Comparison of ENCODE assay signal across 18 cellular contexts in genomic region chr14:67729072-67729561, GRCh38. TPM values are rescaled to one million over a fixed set of nuclear protein-coding genes. Genes with fewer than 3 reads are reported as not detected.
DNase-seq lines count a peak whose midpoint lies in the region; ATAC-seq and TF ChIP-seq lines count a peak whose summit lies in the region.
"Had no signal": no experiment of that assay in that cellular context is flagged by ENCODE, and none has a peak within 500 bp of the region (broad histone marks: within the 10 kb centered on the region; RNA-seq: fewer than 3 reads in every experiment).

No MANE protein-coding gene starts in this region.

- ATAC-seq in IMR-90 (ENCODE audit: low read depth) (no peak), left lung (peak; percentile 91)
- ATAC-seq: activated naive CD8-positive, alpha-beta T cell treated with anti-CD3 and anti-CD28 coated beads, Interleukin-2, amount 50 U/mL, for 24 hours; gastrocnemius medialis; SK-N-SH treated with all-trans-retinoic acid at 6 μM for 48 hours had no signal

- no peak overlapping the region for H3K14ac ChIP-seq in IMR-90 (replicated peaks; ENCODE audit: low read depth, low read length)

- no TSS peak for BruUV-seq in IMR-90 (replicated peaks; lab: Mats Ljungman, UMichigan)

- H4K91ac ChIP-seq in IMR-90 (ENCODE audit: insufficient read depth, low read depth, low read length): no peak overlapping the region

- H2AFZ ChIP-seq in IMR-90 (replicated peaks; ENCODE audit: low read length, poor library complexity): peak overlapping the region; percentile 27
- H2AFZ ChIP-seq: parathyroid adenoma had no signal

- WGBS in IMR-90 (ENCODE audit: extremely low coverage in 2 of 2, insufficient read length in 1 of 2), 2 experiments: no CpG with 5 or more reads among the region's 15 CpGs
- WGBS in endodermal cell (ENCODE audit: insufficient coverage in 1 of 2, insufficient read length in 1 of 2), 2 experiments: 53 to 74% methylated on average over 10 to 15 of the region's 15 CpGs
- WGBS in stomach, 5 donors: 17 to 44% (median 17%) methylated on average over 7 to 15 of the region's 15 CpGs

- H3K27me3 Mint-ChIP-seq in endodermal cell (ENCODE audit: insufficient read depth): peaks cover 8% of the 10 kb centered on the region
- peaks cover 5% of the 10 kb centered on the region for H3K27me3 Mint-ChIP-seq in activated CD4-positive, alpha-beta memory T cell treated with anti-CD3 and anti-CD28 coated beads, Interleukin-2, amount 10 ng/mL, durations not matched to agents 7 days and 5 days

- no peak overlapping the region for H3K18ac ChIP-seq in IMR-90 (ENCODE audit: low read depth, low read length)

- H4K8ac ChIP-seq in IMR-90 (ENCODE audit: low read depth in 2 of 2, low read length in 2 of 2): no peak overlapping the region

- dilution Hi-C loops in IMR-90 (cut with HindIII; ENCODE audit: low sequenced_read_pairs, unreplicated experiment): no loop called here

- POLR2A ChIA-PET in IMR-90 (lab: Charles Lee; ENCODE audit: unreplicated experiment): no interaction called here
- POLR2A ChIA-PET in activated CD4-positive, alpha-beta memory T cell treated with anti-CD3 and anti-CD28 coated beads, Interleukin-2, amount 10 ng/mL, durations not matched to agents 7 days and 5 days (lab: Charles Lee): no interaction called here

- no peak for TF ChIP-seq POLR2A in IMR-90 (IDR thresholded peaks at IDR 0.05; ENCODE audit: low read depth, low read length)
- no peak for TF ChIP-seq POLR2A in stomach (IDR thresholded peaks at IDR 0.05)

- no peaks in the 10 kb centered on the region for H4K20me1 ChIP-seq in IMR-90 (ENCODE audit: insufficient read depth, low read length)

- no peak overlapping the region for H2AK5ac ChIP-seq in IMR-90 (ENCODE audit: low read depth, low read length)

- no peak for TF ChIP-seq CTCF in IMR-90 (conservative IDR thresholded peaks at IDR 0.05; ENCODE audit: low read depth, low read length)
- TF ChIP-seq CTCF in endodermal cell (conservative IDR thresholded peaks at IDR 0.05): no peak
- no peak for TF ChIP-seq CTCF in left lung (IDR thresholded peaks at IDR 0.05)
- no peak for TF ChIP-seq CTCF in stomach (IDR thresholded peaks at IDR 0.05)

- H2BK20ac ChIP-seq in IMR-90 (ENCODE audit: low read depth, low read length): no peak overlapping the region

- H3K9me3 ChIP-seq in IMR-90 (ENCODE audit: control insufficient read depth, insufficient read depth, low read length): 0 out of 2 replicates have a peak, but pooled peaks cover 4% of the 10 kb centered on the region
- peaks cover 4% of the 10 kb centered on the region for H3K9me3 ChIP-seq in endodermal cell (ENCODE audit: control insufficient read depth, low read length)
- no peaks in the 10 kb centered on the region for H3K9me3 ChIP-seq in left lung
- no peaks in the 10 kb centered on the region for H3K9me3 ChIP-seq in stomach
- H3K9me3 ChIP-seq: BE2C, gastrocnemius medialis, HAP-1 had no signal

- H3K27ac Mint-ChIP-seq in endodermal cell: no peak overlapping the region
- no peak overlapping the region for H3K27ac Mint-ChIP-seq in activated CD4-positive, alpha-beta memory T cell treated with anti-CD3 and anti-CD28 coated beads, Interleukin-2, amount 10 ng/mL, durations not matched to agents 7 days and 5 days
- H3K27ac Mint-ChIP-seq: activated B cell treated with CpG ODN at 0.5 μM for 24 hours; activated naive CD8-positive, alpha-beta T cell treated with anti-CD3 and anti-CD28 coated beads, Interleukin-2, amount 50 U/mL, for 24 hours; memory B cell had no signal

- H3K9ac ChIP-seq in IMR-90 (ENCODE audit: low read depth, low read length): no peak overlapping the region
- H3K9ac ChIP-seq in endodermal cell (ENCODE audit: extremely low read depth, low read length, poor library complexity, severe bottlenecking): no peak overlapping the region
- H3K9ac ChIP-seq: parathyroid adenoma had no signal

- H3K4me3 Mint-ChIP-seq in endodermal cell: no peak overlapping the region
- H3K4me3 Mint-ChIP-seq in activated CD4-positive, alpha-beta memory T cell treated with anti-CD3 and anti-CD28 coated beads, Interleukin-2, amount 10 ng/mL, durations not matched to agents 7 days and 5 days: no peak overlapping the region
- H3K4me3 Mint-ChIP-seq: activated B cell treated with CpG ODN at 0.5 μM for 24 hours; activated naive CD8-positive, alpha-beta T cell treated with anti-CD3 and anti-CD28 coated beads, Interleukin-2, amount 50 U/mL, for 24 hours; memory B cell had no signal

- intact Hi-C loops in IMR-90 (cut with micrococcal nuclease) (no loop called here), left lung (cut with DNase I) (no loop called here), stomach (cut with DNase I; ENCODE audit: low total_unique reads) (no loop called here)

- no peaks in the 10 kb centered on the region for H3K9me1 ChIP-seq in IMR-90 (ENCODE audit: insufficient read depth, low read length)

- TF ChIP-seq RAD21 in IMR-90 (IDR thresholded peaks at IDR 0.05; ENCODE audit: low read length): no peak

- in situ Hi-C loops in IMR-90 (cut with MboI; ENCODE audit: low sequenced_read_pairs): no loop called here

- no peak overlapping the region for H3K4me2 ChIP-seq in IMR-90 (ENCODE audit: low read depth, low read length)

- H2AK9ac ChIP-seq in IMR-90 (replicated peaks; ENCODE audit: low read depth, low read length, poor library complexity): no peak overlapping the region

- H3K4ac ChIP-seq in IMR-90 (ENCODE audit: low read depth, low read length): no peak overlapping the region

- H3K4me3 ChIP-seq in IMR-90 (ENCODE audit: insufficient read depth, low read depth, low read length): no peak overlapping the region
- H3K4me3 ChIP-seq in endodermal cell (ENCODE audit: low read length): no peak overlapping the region
- no peak overlapping the region for H3K4me3 ChIP-seq in left lung
- H3K4me3 ChIP-seq in stomach: peak overlapping the region in 2 of 4 donors; percentile 11 to 23
- H3K4me3 ChIP-seq: gastrocnemius medialis, HAP-1 had no signal

- H4K5ac ChIP-seq in IMR-90 (ENCODE audit: low read depth, low read length): no peak overlapping the region

- no peak overlapping the region for H2BK15ac ChIP-seq in IMR-90 (ENCODE audit: low read depth, low read length)

- no peaks in the 10 kb centered on the region for H3K79me1 ChIP-seq in IMR-90 (ENCODE audit: low read depth in 1 of 2, low read length in 2 of 2)

- H3K56ac ChIP-seq in IMR-90 (ENCODE audit: extremely low read depth, insufficient read depth, low read length): no peak overlapping the region

- no peak for TF ChIP-seq EP300 in stomach (IDR thresholded peaks at IDR 0.05)

- peaks cover 8% of the 10 kb centered on the region for H3K9me3 Mint-ChIP-seq in endodermal cell
- peaks cover 4% of the 10 kb centered on the region for H3K9me3 Mint-ChIP-seq in activated CD4-positive, alpha-beta memory T cell treated with anti-CD3 and anti-CD28 coated beads, Interleukin-2, amount 10 ng/mL, durations not matched to agents 7 days and 5 days
- H3K9me3 Mint-ChIP-seq: activated B cell treated with CpG ODN at 0.5 μM for 24 hours; activated naive CD8-positive, alpha-beta T cell treated with anti-CD3 and anti-CD28 coated beads, Interleukin-2, amount 50 U/mL, for 24 hours; memory B cell had no signal

- H3K27me3 ChIP-seq in IMR-90 (ENCODE audit: control insufficient read depth, insufficient read depth, low read length) (peaks cover 47% of the 10 kb centered on the region), endodermal cell (ENCODE audit: control insufficient read depth, insufficient read depth, low read length, poor library complexity, severe bottlenecking) (no peaks in the 10 kb centered on the region), left lung (peaks cover 0 to 4% of the 10 kb centered on the region in 2 donors), stomach (peaks cover 0 to 4% (median 0%) of the 10 kb centered on the region in 3 donors)
- H3K27me3 ChIP-seq: BE2C, gastrocnemius medialis had no signal

- H3K4me1 Mint-ChIP-seq in endodermal cell: peaks cover 13% of the 10 kb centered on the region
- H3K4me1 Mint-ChIP-seq in activated CD4-positive, alpha-beta memory T cell treated with anti-CD3 and anti-CD28 coated beads, Interleukin-2, amount 10 ng/mL, durations not matched to agents 7 days and 5 days: no peaks in the 10 kb centered on the region
- H3K4me1 Mint-ChIP-seq: activated B cell treated with CpG ODN at 0.5 μM for 24 hours; activated naive CD8-positive, alpha-beta T cell treated with anti-CD3 and anti-CD28 coated beads, Interleukin-2, amount 50 U/mL, for 24 hours; memory B cell had no signal

- H2BK120ac ChIP-seq in IMR-90 (ENCODE audit: low read depth, low read length): no peak overlapping the region

- no peaks in the 10 kb centered on the region for H3K4me1 ChIP-seq in IMR-90 (ENCODE audit: control insufficient read depth, insufficient read depth, low read length)
- H3K4me1 ChIP-seq in endodermal cell (ENCODE audit: control insufficient read depth, insufficient read depth, low read length): no peaks in the 10 kb centered on the region
- H3K4me1 ChIP-seq in left lung: no peaks in the 10 kb centered on the region
- H3K4me1 ChIP-seq in stomach: peaks cover 0 to 4% (median 1%) of the 10 kb centered on the region in 4 donors
- H3K4me1 ChIP-seq: BE2C, HAP-1, parathyroid adenoma had no signal

- H3K27ac ChIP-seq in IMR-90 (ENCODE audit: insufficient read depth, low read length) (no peak overlapping the region), endodermal cell (ENCODE audit: low read depth, low read length) (no peak overlapping the region), left lung (no peak overlapping the region), stomach (peak overlapping the region; percentile 57 to 78 (median 67))
- H3K27ac ChIP-seq: gastrocnemius medialis, parathyroid adenoma had no signal

- H3K36me3 Mint-ChIP-seq in endodermal cell (ENCODE audit: low read depth): no peaks in the 10 kb centered on the region
- no peaks in the 10 kb centered on the region for H3K36me3 Mint-ChIP-seq in activated CD4-positive, alpha-beta memory T cell treated with anti-CD3 and anti-CD28 coated beads, Interleukin-2, amount 10 ng/mL, durations not matched to agents 7 days and 5 days (ENCODE audit: low read depth)
- H3K36me3 Mint-ChIP-seq: memory B cell had no signal

- DNase-seq in IMR-90 (no peak), endodermal cell (peak; percentile 86), left lung (peak; percentile 46 to 77), stomach (peak; percentile 66), foreskin melanocyte (no peak), OCI-M1 (lab: John Stamatoyannopoulos, UW) (no peak), DMS53 treated with DMSO at 0.1 percent for 48 hours (lab: John Stamatoyannopoulos, UW; ENCODE audit: unreplicated experiment) (no peak)
- DNase-seq in activated CD4-positive, alpha-beta memory T cell treated with anti-CD3 and anti-CD28 coated beads, Interleukin-2, amount 10 ng/mL, durations not matched to agents 7 days and 5 days: no peak
- DNase-seq: activated B cell treated with CpG ODN at 0.5 μM for 24 hours; activated naive CD8-positive, alpha-beta T cell treated with anti-CD3 and anti-CD28 coated beads, Interleukin-2, amount 50 U/mL, for 24 hours; BE2C; cortex of kidney; gastrocnemius medialis; NCI-H1436 treated with DMSO at 0.1 percent for 48 hours had no signal

- no peak overlapping the region for H3K23ac ChIP-seq in IMR-90 (ENCODE audit: low read depth, low read length)

- CTCF ChIA-PET in IMR-90 (lab: Yijun Ruan, JAX): interaction anchor here (1.6 kb wide), 1 partner anchor 10 kb away, joined by 5 read pairs; no protein-coding TSS in a partner anchor
- CTCF ChIA-PET in activated CD4-positive, alpha-beta memory T cell treated with anti-CD3 and anti-CD28 coated beads, Interleukin-2, amount 10 ng/mL, durations not matched to agents 7 days and 5 days (lab: Charles Lee): interaction anchor here (0.6 kb wide), 1 partner anchor 13 kb away, joined by 5 read pairs; no protein-coding TSS in a partner anchor

- no peak overlapping the region for H2BK5ac ChIP-seq in IMR-90 (ENCODE audit: low read depth, low read length, poor library complexity, severe bottlenecking)

- H3K36me3 ChIP-seq in IMR-90 (ENCODE audit: control insufficient read depth, insufficient read depth, low read length) (no peaks in the 10 kb centered on the region), endodermal cell (ENCODE audit: control insufficient read depth, insufficient read depth, low read length) (no peaks in the 10 kb centered on the region), left lung (no peaks in the 10 kb centered on the region), stomach (no peaks in the 10 kb centered on the region)
- H3K36me3 ChIP-seq: BE2C, gastrocnemius medialis, HAP-1 had no signal

RNA-seq across cellular contexts. Expression of gene RDH12, which starts 27.4 kb away (rescaled TPM):
- total RNA-seq in IMR-90 (2012; rRNA removed) (not detected in 2 replicates), endodermal cell (under 1 TPM; 0.13 to 0.18 TPM), left lung (under 1 TPM; 0.12 to 0.16 TPM), stomach (10 to 100 TPM in 1 of 5 donors, 1 to 10 TPM in 1, under 1 TPM in 1, not detected in 2; 0.45 to 15.4 (median 9.9) TPM)
- polyA plus RNA-seq in IMR-90 (2012; rRNA removed) (not detected in 2 replicates), stomach (1 to 10 TPM in 2 of 3 donors, under 1 TPM in 1; 0.95 to 9.3 (median 1.4) TPM)
- polyA plus RNA-seq in IMR-90 (2012; cell fraction: cytosol; rRNA removed): not detected in 2 replicates
- not detected in 2 replicates for polyA plus RNA-seq in IMR-90 (2012; cell fraction: nucleus; rRNA removed; ENCODE audit: low replicate concordance)
- polyA plus RNA-seq in endodermal cell (2013, experiment 1 of 2): 0.25 TPM
- 0.12 TPM for polyA plus RNA-seq in endodermal cell (2013, experiment 2 of 2)
- not detected for total RNA-seq in activated CD4-positive, alpha-beta memory T cell treated with anti-CD3 and anti-CD28 coated beads, Interleukin-2, amount 10 ng/mL, durations not matched to agents 7 days and 5 days
- total RNA-seq: activated B cell treated with CpG ODN at 0.5 μM for 24 hours had no signal

RNA-seq across cellular contexts. Expression of gene RDH11, which starts 33.6 kb away (rescaled TPM):
- total RNA-seq in IMR-90 (2012; rRNA removed) (109 and 149 TPM in 2 replicates), endodermal cell (10 to 100 TPM; 73.5 to 75.0 TPM), left lung (10 to 100 TPM; 69.0 to 97.1 TPM), stomach (10 to 100 TPM; 10.5 to 71.6 (median 28.3) TPM)
- polyA plus RNA-seq in IMR-90 (2012; rRNA removed) (71.6 and 77.3 TPM in 2 replicates), stomach (10 to 100 TPM in 2 of 3 donors, 1 to 10 TPM in 1; 6.9 to 26.4 (median 23.2) TPM)
- polyA plus RNA-seq in IMR-90 (2012; cell fraction: cytosol; rRNA removed): 28.1 and 28.9 TPM in 2 replicates
- 35.8 and 94.3 TPM in 2 replicates for polyA plus RNA-seq in IMR-90 (2012; cell fraction: nucleus; rRNA removed; ENCODE audit: low replicate concordance)
- polyA plus RNA-seq in endodermal cell (2013, experiment 1 of 2): 98.6 TPM
- 95.6 TPM for polyA plus RNA-seq in endodermal cell (2013, experiment 2 of 2)
- 10 to 100 TPM; 56.6 to 60.4 TPM for total RNA-seq in activated CD4-positive, alpha-beta memory T cell treated with anti-CD3 and anti-CD28 coated beads, Interleukin-2, amount 10 ng/mL, durations not matched to agents 7 days and 5 days

RNA-seq across cellular contexts. Expression of gene VTI1B, which starts 54.7 kb away (rescaled TPM):
- total RNA-seq in IMR-90 (2012; rRNA removed) (69.7 and 90.2 TPM in 2 replicates), endodermal cell (100 to 1,000 TPM; 118 to 120 TPM), left lung (100 to 1,000 TPM in 1 of 2 donors, 10 to 100 TPM in 1; 97.6 to 123 TPM), stomach (10 to 100 TPM; 43.0 to 84.3 (median 58.9) TPM)
- polyA plus RNA-seq in IMR-90 (2012; rRNA removed) (61.8 and 65.8 TPM in 2 replicates), stomach (100 to 1,000 TPM in 1 of 3 donors, 10 to 100 TPM in 2; 82.7 to 114 (median 95.1) TPM)
- polyA plus RNA-seq in IMR-90 (2012; cell fraction: cytosol; rRNA removed): 19.1 and 25.2 TPM in 2 replicates
- 6.0 and 30.5 TPM in 2 replicates for polyA plus RNA-seq in IMR-90 (2012; cell fraction: nucleus; rRNA removed; ENCODE audit: low replicate concordance)
- 71.4 TPM for polyA plus RNA-seq in endodermal cell (2013, experiment 1 of 2)
- 63.9 TPM for polyA plus RNA-seq in endodermal cell (2013, experiment 2 of 2)
- total RNA-seq in activated CD4-positive, alpha-beta memory T cell treated with anti-CD3 and anti-CD28 coated beads, Interleukin-2, amount 10 ng/mL, durations not matched to agents 7 days and 5 days: 10 to 100 TPM; 73.3 to 77.3 TPM

Comparison
In these comparisons a context has a peak if more than half of its experiments do, and no peak if none do; other contexts are left out.
1. DNase-seq: peak in endodermal cell (single experiment), left lung (2 of 2) and stomach (single experiment); none in IMR-90 (single experiment), foreskin melanocyte (single experiment), OCI-M1 (single experiment), activated CD4-positive, alpha-beta memory T cell treated with anti-CD3 and anti-CD28 coated beads, Interleukin-2, amount 10 ng/mL, durations not matched to agents 7 days and 5 days (single experiment) and DMS53 treated with DMSO at 0.1 percent for 48 hours (single experiment).
2. H3K27ac ChIP-seq: peak in stomach (5 of 5); none in IMR-90 (single experiment), endodermal cell (single experiment) and left lung (0 of 2).